In genomic region chrX:36867143-36867542, GRCh38 we compare ENCODE assay signal across 9 cellular contexts.
DNase-seq lines count a peak whose midpoint lies in the region; ATAC-seq and TF ChIP-seq lines count a peak whose summit lies in the region.
"Had no signal": no experiment of that assay in that cellular context is flagged by ENCODE, and none has a peak within 500 bp of the region (broad histone marks: within the 10 kb centered on the region; RNA-seq: fewer than 3 reads in every experiment).

No MANE protein-coding gene starts in this region.

- H3K9ac ChIP-seq in DND-41 (ENCODE audit: low read depth, low read length) (no peak overlapping the region), NT2/D1 (ENCODE audit: insufficient read length, low read depth) (no peak overlapping the region)

- H3K9me3 ChIP-seq in DND-41 (ENCODE audit: insufficient read depth, low read length, severe bottlenecking) (no peaks in the 10 kb centered on the region), NT2/D1 (ENCODE audit: insufficient read depth, low read length) (no peaks in the 10 kb centered on the region)
- H3K9me3 ChIP-seq: SJSA1 had no signal

- H3K27me3 ChIP-seq in DND-41 (ENCODE audit: insufficient read depth, low read length, poor library complexity), result no peaks in the 10 kb centered on the region
- no peaks in the 10 kb centered on the region for H3K27me3 ChIP-seq in NT2/D1 (ENCODE audit: insufficient read depth, insufficient read length)
- H3K27me3 ChIP-seq: SJSA1 had no signal

- no peak overlapping the region for H3K4me2 ChIP-seq in DND-41 (ENCODE audit: insufficient read depth, low read length)

- DNase-seq in DND-41, result no peak
- DNase-seq in NT2/D1 (ENCODE audit: low read depth, low spot score), result peak; percentile 22
- DNase-seq in epithelial cell of esophagus (ENCODE audit: low read depth), result peak; percentile 29
- DNase-seq in retinal pigment epithelial cell (ENCODE audit: low read depth), result no peak
- DNase-seq in activated CD8-positive, alpha-beta memory T cell treated with anti-CD3 and anti-CD28 coated beads for 24 hours, result no peak
- no peak for DNase-seq in OCI-M2 (lab: John Stamatoyannopoulos, UW; ENCODE audit: unreplicated experiment)

- H3K4me3 ChIP-seq in DND-41 (ENCODE audit: low read depth in 1 of 2, low read length in 2 of 2), result no peak overlapping the region
- no peak overlapping the region for H3K4me3 ChIP-seq in NT2/D1 (ENCODE audit: insufficient read length, low read depth)
- no peak overlapping the region for H3K4me3 ChIP-seq in epithelial cell of esophagus (ENCODE audit: low read length)
- no peak overlapping the region for H3K4me3 ChIP-seq in retinal pigment epithelial cell (ENCODE audit: low read length)
- H3K4me3 ChIP-seq: SJSA1 had no signal

- H3K4me1 ChIP-seq in DND-41 (ENCODE audit: insufficient read depth, low read length), result no peaks in the 10 kb centered on the region
- H3K4me1 ChIP-seq in NT2/D1 (ENCODE audit: insufficient read depth, insufficient read length), result no peaks in the 10 kb centered on the region
- H3K4me1 ChIP-seq: SJSA1 had no signal

- ATAC-seq in DND-41 (ENCODE audit: insufficient read depth, low read depth) (no peak), GM21825 (IDR thresholded peaks at IDR 0.05; ENCODE audit: unreplicated experiment) (peak; percentile 55), GM19467 (IDR thresholded peaks at IDR 0.05; ENCODE audit: unreplicated experiment) (no peak)

- no peaks in the 10 kb centered on the region for H4K20me1 ChIP-seq in DND-41 (ENCODE audit: insufficient read depth, low read length)

- no peak overlapping the region for H2AFZ ChIP-seq in DND-41 (ENCODE audit: low read depth, low read length)

- no peaks in the 10 kb centered on the region for H3K79me2 ChIP-seq in DND-41 (ENCODE audit: insufficient read depth, low read length)

- no peak overlapping the region for H3K27ac ChIP-seq in DND-41 (ENCODE audit: low read length)
- H3K27ac ChIP-seq: SJSA1 had no signal

- TF ChIP-seq CTCF in DND-41 (IDR thresholded peaks at IDR 0.05; ENCODE audit: borderline replicate concordance, extremely low read depth, low read length, poor library complexity, severe bottlenecking) (peak; percentile 59), epithelial cell of esophagus (IDR thresholded peaks at IDR 0.05; ENCODE audit: insufficient read depth, low read depth, low read length, missing control alignments) (peak; percentile 30), retinal pigment epithelial cell (conservative IDR thresholded peaks at IDR 0.05; ENCODE audit: low read depth, low read length) (peak; percentile 43)

- H3K36me3 ChIP-seq in DND-41 (ENCODE audit: insufficient read depth, low read length), result no peaks in the 10 kb centered on the region
- H3K36me3 ChIP-seq in NT2/D1 (ENCODE audit: insufficient read depth, insufficient read length, low read length), result no peaks in the 10 kb centered on the region
- H3K36me3 ChIP-seq: SJSA1 had no signal

Comparison
In these comparisons a context has a peak if more than half of its experiments do, and no peak if none do; other contexts are left out.
1. DNase-seq: peak in NT2/D1 (single experiment) and epithelial cell of esophagus (single experiment); none in DND-41 (single experiment), retinal pigment epithelial cell (single experiment), activated CD8-positive, alpha-beta memory T cell treated with anti-CD3 and anti-CD28 coated beads for 24 hours (single experiment) and OCI-M2 (single experiment).
2. Peak in every context shown above with its lines, with median percentiles within 50 percentile points of each other: CTCF ChIP-seq.